Comparison of ENCODE assay signal across 8 cellular contexts in the genomic region with DNA sequence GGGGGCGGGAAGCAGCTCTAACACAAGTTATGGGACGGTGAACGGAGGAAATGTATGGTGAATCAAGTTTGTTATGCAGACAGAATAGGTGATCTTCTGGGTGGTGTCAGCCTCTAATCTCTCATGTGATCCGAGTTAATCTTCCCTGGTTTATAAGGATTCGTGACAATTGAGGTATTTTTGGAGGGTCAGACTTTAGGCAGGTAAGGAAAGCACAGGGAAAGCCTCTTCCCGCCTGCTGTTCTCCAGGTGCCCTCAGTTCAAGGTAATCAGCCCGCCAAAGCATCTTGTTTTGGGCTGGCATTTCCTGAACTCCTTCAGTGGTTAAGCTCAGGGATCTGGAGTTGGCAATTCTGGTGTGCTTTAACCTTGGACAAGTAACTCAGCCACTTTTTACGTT. TPM values are rescaled to one million over a fixed set of nuclear protein-coding genes. Genes with fewer than 3 reads are reported as not detected.
A peak's percentile ranks its signal among the peaks of the same experiment; 100 is the strongest.
DNase-seq lines count a peak whose midpoint lies in the region; ATAC-seq and TF ChIP-seq lines count a peak whose summit lies in the region.

No MANE protein-coding gene starts in this region.

- TF ChIP-seq POLR2A in spleen (IDR thresholded peaks at IDR 0.05) (no peak), erythroblast (IDR thresholded peaks at IDR 0.05; ENCODE audit: low read length) (no peak)

- peaks cover 30% of the 10 kb centered on the region for H3K36me3 ChIP-seq in iPS-15b (ENCODE audit: control insufficient read depth, insufficient read depth, low read length)
- H3K36me3 ChIP-seq in spleen, result peaks cover 4 to 44% (median 35%) of the 10 kb centered on the region in 6 donors

- H2AFZ ChIP-seq in H9 (ENCODE audit: low read length), result no peak overlapping the region

- no CpG with 5 or more reads among the region's 8 CpGs for WGBS in H9 (ENCODE audit: extremely low coverage, insufficient read length, low lambda C conversion rate)
- 56 to 71% (median 67%) methylated on average over 8 of the region's 8 CpGs for WGBS in spleen, 5 donors

- H3T11ph ChIP-seq in H9 (ENCODE audit: low read length), result no peak overlapping the region

- peak overlapping the region in 2 of 3 experiments; percentile 24 to 83; a peak in 3 of 7 replicates for H3K27ac Mint-ChIP-seq in H9
- peak overlapping the region in 1 of 2 donors; percentile 63 for H3K27ac Mint-ChIP-seq in stimulated activated naive CD8-positive, alpha-beta T cell treated with anti-CD3 and anti-CD28 coated beads, Interleukin-15, amount 100 ng/mL, for 72 hours

- H3K9ac ChIP-seq in H9 (ENCODE audit: extremely low read depth, insufficient read length, low read length) (peak overlapping the region; percentile 98), iPS-15b (ENCODE audit: low read depth, low read length) (peak overlapping the region; percentile 61)

- H3K4me3 ChIP-seq in iPS-15b (ENCODE audit: low read depth, low read length) (peak overlapping the region; percentile 96), spleen (peak overlapping the region in 6 of 8 donors; percentile 75 to 92 (median 86))

- peak overlapping the region; percentile 87 for H3K4me2 ChIP-seq in H9 (ENCODE audit: insufficient read depth, insufficient read length, low read length)

- H2BK15ac ChIP-seq in H9 (ENCODE audit: low read depth, low read length), result no peak overlapping the region

- no peak overlapping the region for H4K91ac ChIP-seq in H9 (ENCODE audit: insufficient read length, low read depth, low read length)

- ATAC-seq in stimulated activated naive CD8-positive, alpha-beta T cell treated with anti-CD3 and anti-CD28 coated beads, Interleukin-15, amount 100 ng/mL, for 72 hours, result no peak

- no peak overlapping the region for H2BK20ac ChIP-seq in H9 (ENCODE audit: low read depth, low read length, poor library complexity, severe bottlenecking)

- H3K27ac ChIP-seq in H9 (ENCODE audit: insufficient read length, low read depth, low read length) (no peak overlapping the region), VCaP (peak overlapping the region; percentile 97), spleen (peak overlapping the region in 4 of 8 donors; percentile 93 to 95 (median 94))

- peaks cover 32% of the 10 kb centered on the region; the same call in 1 of the 2 replicates for H3K79me2 ChIP-seq in H9 (ENCODE audit: insufficient read depth, low read length)

- no peaks in the 10 kb centered on the region for H3K9me3 Mint-ChIP-seq in H9
- no peaks in the 10 kb centered on the region for H3K9me3 Mint-ChIP-seq in stimulated activated naive CD8-positive, alpha-beta T cell treated with anti-CD3 and anti-CD28 coated beads, Interleukin-15, amount 100 ng/mL, for 72 hours

- no peak overlapping the region for H3K4ac ChIP-seq in H9 (ENCODE audit: low read depth, low read length)

- H4K8ac ChIP-seq in H9 (replicated peaks; ENCODE audit: insufficient read length, low read depth, low read length), result no peak overlapping the region

- peaks cover 40 to 64% (median 52%) of the 10 kb centered on the region in 3 experiments; a peak in 6 of 7 replicates for H3K36me3 Mint-ChIP-seq in H9 (ENCODE audit: insufficient read depth in 1 of 3, low read depth in 3 of 3)

- TF ChIP-seq CTCF in H9 (conservative IDR thresholded peaks at IDR 0.05), result no peak
- TF ChIP-seq CTCF in VCaP (conservative IDR thresholded peaks at IDR 0.05), result no peak
- no peak for TF ChIP-seq CTCF in spleen (IDR thresholded peaks at IDR 0.05 in 8 of 11, conservative IDR thresholded peaks at IDR 0.05 in 3 of 11)

- peaks cover 23 to 28% of the 10 kb centered on the region in 2 experiments for H3K4me1 Mint-ChIP-seq in H9
- H3K4me1 Mint-ChIP-seq in stimulated activated naive CD8-positive, alpha-beta T cell treated with anti-CD3 and anti-CD28 coated beads, Interleukin-15, amount 100 ng/mL, for 72 hours, result peaks cover 49% of the 10 kb centered on the region

- no peak overlapping the region for H2AK5ac ChIP-seq in H9 (ENCODE audit: insufficient read length, low read length)

- intact Hi-C loops in spleen (cut with DNase I; ENCODE audit: low total_unique reads), result no loop called here

- H3K18ac ChIP-seq in H9 (ENCODE audit: insufficient read length, low read depth, low read length), result no peak overlapping the region

- no peak overlapping the region for H3K14ac ChIP-seq in H9 (ENCODE audit: insufficient read depth, low read length)

- peaks cover 6% of the 10 kb centered on the region for H3K23me2 ChIP-seq in H9 (ENCODE audit: insufficient read length, low read depth, low read length, poor library complexity, severe bottlenecking)

- peaks cover 19% of the 10 kb centered on the region for H3K79me1 ChIP-seq in H9 (ENCODE audit: insufficient read depth, low read depth, low read length, poor library complexity, severe bottlenecking)

- H4K5ac ChIP-seq in H9 (ENCODE audit: insufficient read length, low read depth, low read length), result no peak overlapping the region

- no peak overlapping the region for H3K56ac ChIP-seq in H9 (ENCODE audit: insufficient read length, low read depth, low read length)

- no peaks in the 10 kb centered on the region for H3K27me3 Mint-ChIP-seq in H9 (ENCODE audit: low read depth)
- no peaks in the 10 kb centered on the region for H3K27me3 Mint-ChIP-seq in stimulated activated naive CD8-positive, alpha-beta T cell treated with anti-CD3 and anti-CD28 coated beads, Interleukin-15, amount 100 ng/mL, for 72 hours

- H3K4me3 Mint-ChIP-seq in H9, result no peak overlapping the region
- H3K4me3 Mint-ChIP-seq in stimulated activated naive CD8-positive, alpha-beta T cell treated with anti-CD3 and anti-CD28 coated beads, Interleukin-15, amount 100 ng/mL, for 72 hours, result no peak overlapping the region

- DNase-seq in H9 (no peak), spleen (no peak), Ammon's horn (ENCODE audit: low spot score) (no peak), erythroblast (lab: John Stamatoyannopoulos, UW) (no peak), germinal center (ENCODE audit: low spot score) (no peak)
- no peak for DNase-seq in stimulated activated naive CD8-positive, alpha-beta T cell treated with anti-CD3 and anti-CD28 coated beads, Interleukin-15, amount 100 ng/mL, for 72 hours

- no peak overlapping the region for H2BK5ac ChIP-seq in H9 (ENCODE audit: insufficient read length, low read length)

- no peak overlapping the region for H3K23ac ChIP-seq in H9 (ENCODE audit: insufficient read length, low read depth, low read length)

- H2BK12ac ChIP-seq in H9 (ENCODE audit: insufficient read length, low read depth, low read length), result no peak overlapping the region

- H3K27me3 ChIP-seq in H9 (ENCODE audit: insufficient read depth, low read length), result no peaks in the 10 kb centered on the region
- H3K27me3 ChIP-seq in iPS-15b (ENCODE audit: control insufficient read depth, insufficient read depth, low read length), result no peaks in the 10 kb centered on the region
- H3K27me3 ChIP-seq in spleen (replicated peaks in 1 of 7), result no peaks in the 10 kb centered on the region

- H3K4me1 ChIP-seq in H9 (ENCODE audit: insufficient read depth, low read length) (no peaks in the 10 kb centered on the region), iPS-15b (ENCODE audit: control insufficient read depth, insufficient read depth, low read length) (no peaks in the 10 kb centered on the region), spleen (peaks cover 22 to 45% (median 31%) of the 10 kb centered on the region in 6 donors)

- H3K9me3 ChIP-seq in H9 (ENCODE audit: control insufficient read depth, low read depth, low read length) (no peaks in the 10 kb centered on the region), iPS-15b (ENCODE audit: control insufficient read depth, insufficient read depth, low read length) (no peaks in the 10 kb centered on the region), spleen (no peaks in the 10 kb centered on the region)

- no peak overlapping the region for H2BK120ac ChIP-seq in H9 (ENCODE audit: low read depth, low read length, poor library complexity, severe bottlenecking)

- H4K20me1 ChIP-seq in H9 (ENCODE audit: control insufficient read depth, insufficient read depth, insufficient read length), result no peaks in the 10 kb centered on the region

RNA-seq across cellular contexts. Expression of gene CSTF1, which starts 1.2 kb away (rescaled TPM):
- total RNA-seq in H9 (2021), result 71.7 and 72.9 TPM in 2 replicates
- 10 to 100 TPM; 24.4 to 45.0 (median 32.9) TPM for total RNA-seq in spleen
- 10 to 100 TPM in 2 of 3 donors, 1 to 10 TPM in 1; 9.8 to 13.8 (median 10.9) TPM for polyA plus RNA-seq in spleen

RNA-seq across cellular contexts. Expression of gene AURKA, which starts 1.6 kb away (rescaled TPM):
- total RNA-seq in H9 (2021) (81.9 and 86.8 TPM in 2 replicates), spleen (10 to 100 TPM in 1 of 7 donors, 1 to 10 TPM in 6; 3.0 to 10.0 (median 7.5) TPM)
- 1 to 10 TPM; 1.6 to 7.2 (median 5.1) TPM for polyA plus RNA-seq in spleen

RNA-seq across cellular contexts. Expression of gene CASS4, which starts 18.4 kb away (rescaled TPM):
- total RNA-seq in H9 (2021), result not detected in 2 replicates
- total RNA-seq in spleen, result 10 to 100 TPM; 10.3 to 15.5 (median 12.5) TPM
- 1 to 10 TPM; 1.2 to 1.9 (median 1.6) TPM for polyA plus RNA-seq in spleen

RNA-seq across cellular contexts. Expression of gene FAM210B, which starts 34.9 kb away (rescaled TPM):
- total RNA-seq in H9 (2021) (24.2 and 25.4 TPM in 2 replicates), spleen (10 to 100 TPM; 18.0 to 48.4 (median 30.3) TPM)
- 10 to 100 TPM in 2 of 3 donors, 1 to 10 TPM in 1; 9.4 to 16.3 (median 10.8) TPM for polyA plus RNA-seq in spleen

Comparison
In these comparisons a context has a peak if more than half of its experiments do, and no peak if none do; other contexts are left out.
1. RNA of gene CASS4, which starts 18.4 kb away (total RNA-seq): 10.3 to 15.5 TPM in spleen; not detected in H9; every median in the first group is over 10 times any median in the second.